In genomic region chr3:58298189-58298588, GRCh38 we compare ENCODE assay signal across 28 cellular contexts.
"Had no signal": no experiment of that assay in that cellular context is flagged by ENCODE, and none has a peak within 500 bp of the region (broad histone marks: within the 10 kb centered on the region; RNA-seq: fewer than 3 reads in every experiment).

No MANE protein-coding gene starts in this region.

- H3K9me3 Mint-ChIP-seq: activated T-helper 17 cell treated with anti-CD3 and anti-CD28 coated beads, Interleukin-2, amount 50 U/mL, for 72 hours; effector memory CD8-positive, alpha-beta T cell had no signal

- H3K9me3 ChIP-seq: gastroesophageal sphincter, pancreas, prostate gland, testis, uterus had no signal

- H3K79me2 ChIP-seq: hepatocyte had no signal

- ATAC-seq: activated CD8-positive, alpha-beta T cell treated with anti-CD3 and anti-CD28 coated beads for 36 hours; activated naive CD8-positive, alpha-beta T cell treated with anti-CD3 and anti-CD28 coated beads, Interleukin-2, amount 50 U/mL, for 24 hours; activated T-cell treated with anti-CD3 and anti-CD28 coated beads, Interleukin-2, amount 50 U/mL, for 4 hours; activated T-helper 17 cell treated with anti-CD3 and anti-CD28 coated beads, Interleukin-2, amount 50 U/mL, for 72 hours; effector memory CD8-positive, alpha-beta T cell; gastroesophageal sphincter; left cardiac atrium; pancreas; WTC11 had no signal

- H3K27ac Mint-ChIP-seq: activated CD8-positive, alpha-beta T cell treated with anti-CD3 and anti-CD28 coated beads for 36 hours; activated naive CD8-positive, alpha-beta T cell treated with anti-CD3 and anti-CD28 coated beads, Interleukin-2, amount 50 U/mL, for 24 hours; activated T-helper 17 cell treated with anti-CD3 and anti-CD28 coated beads, Interleukin-2, amount 50 U/mL, for 72 hours; effector memory CD8-positive, alpha-beta T cell; nephron progenitor cell; WTC11 had no signal

- H3K4me1 Mint-ChIP-seq: activated naive CD8-positive, alpha-beta T cell treated with anti-CD3 and anti-CD28 coated beads, Interleukin-2, amount 50 U/mL, for 24 hours; activated T-helper 17 cell treated with anti-CD3 and anti-CD28 coated beads, Interleukin-2, amount 50 U/mL, for 72 hours; nephron progenitor cell had no signal

- H3K4me3 ChIP-seq: coronary artery, gastroesophageal sphincter, hepatocyte, pancreas, prostate gland, smooth muscle cell, testis, uterus had no signal

- H3K4me1 ChIP-seq: pancreas, prostate gland, testis, uterus had no signal

- H3K27me3 ChIP-seq: hepatocyte, pancreas, testis, uterus had no signal

- H3K27ac ChIP-seq: coronary artery, gastroesophageal sphincter, hepatocyte, pancreas, prostate gland, testis, uterus had no signal

- H3K4me2 ChIP-seq: hepatocyte, smooth muscle cell had no signal

- H3K36me3 Mint-ChIP-seq: WTC11 had no signal

- H3K4me3 Mint-ChIP-seq: activated CD8-positive, alpha-beta T cell treated with anti-CD3 and anti-CD28 coated beads for 36 hours; activated naive CD8-positive, alpha-beta T cell treated with anti-CD3 and anti-CD28 coated beads, Interleukin-2, amount 50 U/mL, for 24 hours; activated T-cell treated with anti-CD3 and anti-CD28 coated beads, Interleukin-2, amount 50 U/mL, for 4 hours; activated T-helper 17 cell treated with anti-CD3 and anti-CD28 coated beads, Interleukin-2, amount 50 U/mL, for 72 hours; effector memory CD8-positive, alpha-beta T cell; naive B cell; nephron progenitor cell; WTC11 had no signal

- H2AFZ ChIP-seq: hepatocyte had no signal

- H3K36me3 ChIP-seq: pancreas, prostate gland, uterus had no signal

- DNase-seq: activated CD4-positive, alpha-beta T cell treated with anti-CD3 and anti-CD28 coated beads, Interleukin-2, amount 50 U/mL, for 1 hour; activated CD8-positive, alpha-beta T cell treated with anti-CD3 and anti-CD28 coated beads for 36 hours; activated gamma-delta T cell treated with Interleukin-2 at 50 U/mL for 16 hours; activated naive CD4-positive, alpha-beta T cell treated with anti-CD3 and anti-CD28 coated beads, Interleukin-2, amount 50 U/mL, for 16 hours; activated naive CD8-positive, alpha-beta T cell treated with anti-CD3 and anti-CD28 coated beads, Interleukin-2, amount 50 U/mL, for 24 hours; activated T-cell treated with anti-CD3 and anti-CD28 coated beads, Interleukin-2, amount 50 U/mL, for 4 hours; amygdala; cerebellar nuclear complex; effector memory CD8-positive, alpha-beta T cell; islet precursor cell; left cardiac atrium; naive B cell; nephron progenitor cell; nucleus accumbens; pancreas; stimulated activated CD4-positive, alpha-beta T cell treated with anti-CD3 and anti-CD28 coated beads, Interleukin-1b, Interleukin-23, amount 100 ng/mL, for 48 hours; stimulated activated naive CD4-positive, alpha-beta T cell; T-helper 2 cell; testis; trophoblast cell; uterus had no signal
